Comparison of ENCODE assay signal across 1 cellular context in the genomic region with DNA sequence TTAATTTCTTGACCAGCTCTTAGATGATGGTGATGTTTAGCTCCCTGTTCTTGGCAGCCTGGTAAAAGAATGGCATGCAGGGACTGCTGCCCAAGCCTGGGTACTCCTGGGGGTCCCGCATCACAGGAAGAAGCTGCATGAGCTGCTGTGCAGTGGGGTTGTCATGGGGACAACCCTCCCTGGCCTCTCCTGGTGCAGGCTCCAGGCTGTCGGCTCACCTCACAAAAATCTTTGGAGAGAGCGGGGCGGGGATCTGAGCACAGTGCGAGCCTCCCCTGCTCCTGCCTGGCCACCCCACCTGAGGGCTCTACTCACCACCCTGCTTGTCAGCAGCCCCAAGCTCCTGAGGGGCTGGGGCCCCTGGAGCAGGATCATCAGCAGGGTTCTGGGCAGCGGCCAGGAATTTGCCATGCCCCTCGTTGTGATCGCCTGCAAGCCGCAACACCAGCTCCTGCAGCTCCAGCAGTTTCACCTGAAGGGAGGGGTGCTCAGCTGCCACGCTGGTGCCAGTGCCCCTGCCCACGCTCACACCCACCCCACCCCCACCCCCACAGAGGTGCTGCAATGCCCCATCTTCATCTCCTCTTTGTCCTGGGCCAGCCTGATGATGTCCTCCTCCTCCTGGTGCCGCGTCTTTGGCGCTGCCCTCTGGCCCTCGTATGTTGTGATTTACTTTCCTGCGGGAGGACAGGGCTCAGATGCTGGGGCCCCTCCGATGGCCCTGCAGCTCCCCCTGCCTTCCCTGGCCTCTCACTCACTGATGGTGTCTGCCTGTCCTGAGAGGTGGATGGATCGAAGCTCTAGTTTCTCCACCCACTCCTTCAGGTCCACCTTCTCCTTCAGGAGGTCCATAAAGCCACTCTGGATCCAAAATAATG.
TF ChIP-seq lines count a peak whose summit lies in the region.

No MANE protein-coding gene starts in this region.

TF ChIP-seq in WTC11, 78 proteins besides CTCF, POLR2A, EP300 and RAD21 (continued from another document):
- TF ChIP-seq, protein P1, sequence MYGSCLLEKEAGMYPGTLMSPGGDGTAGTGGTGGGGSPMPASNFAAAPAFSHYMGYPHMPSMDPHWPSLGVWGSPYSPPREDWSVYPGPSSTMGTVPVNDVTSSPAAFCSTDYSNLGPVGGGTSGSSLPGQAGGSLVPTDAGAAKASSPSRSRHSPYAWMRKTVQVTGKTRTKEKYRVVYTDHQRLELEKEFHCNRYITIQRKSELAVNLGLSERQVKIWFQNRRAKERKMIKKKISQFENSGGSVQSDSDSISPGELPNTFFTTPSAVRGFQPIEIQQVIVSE (CRISPR knock-in tag; IDR thresholded peaks at IDR 0.05; ENCODE audit: borderline replicate concordance), result no peak
